Comparison of ENCODE assay signal across 1 cellular context in genomic region chr20:34997774-34998173, GRCh38.
TF ChIP-seq lines count a peak whose summit lies in the region.

No MANE protein-coding gene starts in this region.

TF ChIP-seq in IMR-90, 13 proteins besides CTCF, POLR2A, EP300 and RAD21:
- TF ChIP-seq, protein P1, sequence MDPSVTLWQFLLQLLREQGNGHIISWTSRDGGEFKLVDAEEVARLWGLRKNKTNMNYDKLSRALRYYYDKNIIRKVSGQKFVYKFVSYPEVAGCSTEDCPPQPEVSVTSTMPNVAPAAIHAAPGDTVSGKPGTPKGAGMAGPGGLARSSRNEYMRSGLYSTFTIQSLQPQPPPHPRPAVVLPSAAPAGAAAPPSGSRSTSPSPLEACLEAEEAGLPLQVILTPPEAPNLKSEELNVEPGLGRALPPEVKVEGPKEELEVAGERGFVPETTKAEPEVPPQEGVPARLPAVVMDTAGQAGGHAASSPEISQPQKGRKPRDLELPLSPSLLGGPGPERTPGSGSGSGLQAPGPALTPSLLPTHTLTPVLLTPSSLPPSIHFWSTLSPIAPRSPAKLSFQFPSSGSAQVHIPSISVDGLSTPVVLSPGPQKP (IDR thresholded peaks at IDR 0.05; ENCODE audit: borderline replicate concordance, low read depth, low read length), result no peak
- TF ChIP-seq BHLHE40 (IDR thresholded peaks at IDR 0.05; ENCODE audit: low read depth, low read length) (no peak), MAZ (IDR thresholded peaks at IDR 0.05; ENCODE audit: borderline replicate concordance, low read depth, low read length) (no peak), MXI1 (IDR thresholded peaks at IDR 0.05; ENCODE audit: borderline replicate concordance, low read depth, low read length) (no peak), USF2 (IDR thresholded peaks at IDR 0.05; ENCODE audit: low read depth, low read length) (no peak), RCOR1 (IDR thresholded peaks at IDR 0.05; ENCODE audit: insufficient replicate concordance, low read length) (no peak), FOS (IDR thresholded peaks at IDR 0.05; ENCODE audit: low read depth, low read length) (no peak), RFX5 (IDR thresholded peaks at IDR 0.05; ENCODE audit: low read depth, low read length) (no peak), SMC3 (IDR thresholded peaks at IDR 0.05; ENCODE audit: low read depth, low read length) (no peak), CHD1 (IDR thresholded peaks at IDR 0.05; ENCODE audit: low read depth, low read length) (no peak), CEBPB (IDR thresholded peaks at IDR 0.05; ENCODE audit: low read depth, low read length) (no peak)
TF ChIP-seq in IMR-90: peak in this region for 0.
